In the genomic region with DNA sequence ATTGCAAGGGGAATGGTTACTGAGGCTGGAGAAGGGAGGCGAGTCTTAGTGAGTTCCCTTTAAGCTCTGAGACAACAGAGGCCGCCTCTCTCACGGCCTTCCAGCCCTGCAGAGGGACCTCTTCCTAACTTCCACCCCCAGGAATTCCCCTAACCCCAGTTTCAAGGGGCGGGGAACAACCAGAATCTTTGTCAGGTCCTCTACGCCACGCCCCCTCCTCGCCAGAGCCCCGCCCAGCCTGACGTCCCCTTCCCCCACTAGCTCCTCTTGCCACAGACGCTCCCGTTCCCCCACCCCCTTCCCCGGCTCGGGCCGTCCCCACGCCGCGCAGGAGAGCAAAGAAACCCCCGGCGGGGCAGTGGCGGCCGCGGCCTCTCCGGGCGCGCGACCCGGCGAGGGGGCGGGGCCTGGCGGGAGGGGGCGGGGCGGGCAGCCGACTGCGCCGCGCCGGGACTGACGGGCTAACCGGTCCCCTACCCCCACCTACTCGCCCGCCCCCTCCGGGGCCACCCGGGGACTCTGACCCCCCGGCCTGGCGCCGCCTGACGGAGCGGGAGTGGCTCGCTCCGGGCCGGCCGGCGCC, we compare ENCODE assay signal across 8 cellular contexts. TPM values are rescaled to one million over a fixed set of nuclear protein-coding genes. Genes with fewer than 3 reads are reported as not detected.
DNase-seq lines count a peak whose midpoint lies in the region; ATAC-seq, FAIRE-seq and TF ChIP-seq lines count a peak whose summit lies in the region.

No MANE protein-coding gene starts in this region.

- intact Hi-C loops in PC-3 (cut with micrococcal nuclease): loop anchor here (1.0 kb wide), 1 partner anchor 8 kb away; no protein-coding TSS in a partner anchor

- peak overlapping the region; percentile 95 for H3K27ac ChIP-seq in PC-3 (ENCODE audit: low read length)
- peak overlapping the region; percentile 91 for H3K27ac ChIP-seq in muscle layer of colon (ENCODE audit: low read depth, low read length)

- peak overlapping the region; percentile 79 for H3K4me2 ChIP-seq in PC-3 (ENCODE audit: low read length)

- TF ChIP-seq CTCF in PC-3 (conservative IDR thresholded peaks at IDR 0.05; ENCODE audit: low read depth, low read length): no peak

- H3K79me2 ChIP-seq in PC-3 (ENCODE audit: low read length): peaks cover 43% of the 10 kb centered on the region

- H3K36me3 ChIP-seq in PC-3 (ENCODE audit: low read depth, low read length) (0 out of 2 replicates have a peak, but pooled peaks cover 4% of the 10 kb centered on the region), muscle layer of colon (ENCODE audit: insufficient read depth, low read length) (no peaks in the 10 kb centered on the region)

- ATAC-seq in GM21360 (IDR thresholded peaks at IDR 0.05; ENCODE audit: unreplicated experiment): peak; percentile 54
- ATAC-seq in PC-3: peak; percentile 64
- ATAC-seq in esophagus mucosa: peak; percentile 83

- H3K36me3 Mint-ChIP-seq in activated T-cell treated with anti-CD3 and anti-CD28 coated beads, Interleukin-2, amount 50 U/mL, for 24 hours (ENCODE audit: low read depth): peaks cover 13% of the 10 kb centered on the region

- H3K9ac ChIP-seq in PC-3 (ENCODE audit: low read length) (peak overlapping the region; percentile 87), muscle layer of colon (ENCODE audit: low read length) (no peak overlapping the region)

- peak; percentile 50 for DNase-seq in COLO829 (ENCODE audit: low spot score)
- peak; percentile 83 for DNase-seq in HTR-8/SVneo (ENCODE audit: insufficient read length, low spot score)
- peak; percentile 84 for DNase-seq in PC-3
- peak; percentile 97 for DNase-seq in activated T-cell treated with anti-CD3 and anti-CD28 coated beads, Interleukin-2, amount 50 U/mL, for 24 hours
- peak; percentile 98 for DNase-seq in stimulated activated CD8-positive, alpha-beta memory T cell treated with anti-CD3 and anti-CD28 coated beads, Interleukin-4, amount 100 ng/mL, for 48 hours

- FAIRE-seq in HTR-8/SVneo (lab: Jason Lieb, UNC): no peak

- H3K4me3 Mint-ChIP-seq in activated T-cell treated with anti-CD3 and anti-CD28 coated beads, Interleukin-2, amount 50 U/mL, for 24 hours: peak overlapping the region; percentile 83

- H3K27ac Mint-ChIP-seq in activated T-cell treated with anti-CD3 and anti-CD28 coated beads, Interleukin-2, amount 50 U/mL, for 24 hours: peak overlapping the region; percentile 93

- no peak overlapping the region for H2AFZ ChIP-seq in PC-3 (ENCODE audit: low read length)

- H3K9me2 ChIP-seq in PC-3 (replicated peaks; ENCODE audit: low read length): no peaks in the 10 kb centered on the region

- H3K9me3 Mint-ChIP-seq in activated T-cell treated with anti-CD3 and anti-CD28 coated beads, Interleukin-2, amount 50 U/mL, for 24 hours: no peaks in the 10 kb centered on the region

- H3K27me3 Mint-ChIP-seq in activated T-cell treated with anti-CD3 and anti-CD28 coated beads, Interleukin-2, amount 50 U/mL, for 24 hours: no peaks in the 10 kb centered on the region

- H3K27me3 ChIP-seq in PC-3 (ENCODE audit: low read length): no peaks in the 10 kb centered on the region
- no peaks in the 10 kb centered on the region for H3K27me3 ChIP-seq in muscle layer of colon (ENCODE audit: control insufficient read depth in 1 of 2, insufficient read depth in 2 of 2, low read length in 2 of 2)

- peaks cover 9% of the 10 kb centered on the region for H3F3A ChIP-seq in PC-3 (ENCODE audit: low read length, unreplicated experiment)

- H3K4me3 ChIP-seq in PC-3 (ENCODE audit: low read length) (peak overlapping the region; percentile 88), muscle layer of colon (ENCODE audit: low read depth in 1 of 2, low read length in 2 of 2) (peak overlapping the region; percentile 38 to 58)

- CTCF ChIA-PET in PC-3 (lab: Charles Lee): interaction anchor here (1.1 kb wide), 1 partner anchor 90 kb away, joined by 5 read pairs; no protein-coding TSS in a partner anchor

- H3K4me1 ChIP-seq in PC-3 (ENCODE audit: insufficient read depth, low read length) (peaks cover 48% of the 10 kb centered on the region), muscle layer of colon (ENCODE audit: insufficient read depth, low read length) (peaks cover 27% of the 10 kb centered on the region)

- peaks cover 49% of the 10 kb centered on the region for H3K4me1 Mint-ChIP-seq in activated T-cell treated with anti-CD3 and anti-CD28 coated beads, Interleukin-2, amount 50 U/mL, for 24 hours (ENCODE audit: low read depth)

- no peaks in the 10 kb centered on the region for H3K9me3 ChIP-seq in PC-3 (ENCODE audit: low read length)
- H3K9me3 ChIP-seq in muscle layer of colon (ENCODE audit: low read length): no peaks in the 10 kb centered on the region

- 0 out of 2 replicates have a peak, but pooled peaks cover 4% of the 10 kb centered on the region for H4K20me1 ChIP-seq in PC-3 (ENCODE audit: low read length)

- no TSS peak for BruUV-seq in PC-3 (replicated peaks; lab: Mats Ljungman, UMichigan)

- POLR2A ChIA-PET in PC-3 (lab: Charles Lee; ENCODE audit: unreplicated experiment): interaction anchor here (0.6 to 1.9 kb wide), 6 partner anchors 12 to 1471 kb away, joined by 3 to 17 read pairs (median 8); partner anchors contain the start of gene TMEM156

RNA-seq across cellular contexts. Expression of gene TMEM156, which starts 12.2 kb away (rescaled TPM):
- total RNA-seq in PC-3 (2014; rRNA removed) (32.1 and 41.5 TPM in 2 replicates), esophagus mucosa (0.16 TPM)

RNA-seq across cellular contexts. Expression of gene KLHL5, which starts 17.6 kb away (rescaled TPM):
- total RNA-seq in PC-3 (2014; rRNA removed): 84.8 and 92.7 TPM in 2 replicates
- 9.0 TPM for total RNA-seq in esophagus mucosa

Comparison
In these comparisons a context has a peak if more than half of its experiments do, and no peak if none do; other contexts are left out.
1. Peak in every context shown above with its lines: DNase-seq, ATAC-seq, H3K4me3 ChIP-seq and H3K27ac ChIP-seq.
2. RNA of gene TMEM156, which starts 12.2 kb away (total RNA-seq): 32.1 to 41.5 TPM in PC-3; 0.16 TPM in esophagus mucosa (single experiment); every median in the first group is over 10 times any median in the second.